In genomic region chr19:54478677-54479266, GRCh38 we compare ENCODE assay signal across 8 cellular contexts. TPM values are rescaled to one million over a fixed set of nuclear protein-coding genes. Genes with fewer than 3 reads are reported as not detected.
DNase-seq lines count a peak whose midpoint lies in the region; ATAC-seq and TF ChIP-seq lines count a peak whose summit lies in the region.

No MANE protein-coding gene starts in this region.

- no peak overlapping the region for H3K4me3 Mint-ChIP-seq in activated T-helper 1 cell treated with anti-CD3 and anti-CD28 coated beads, Interleukin-12 subunit alpha, Interleukin-12 subunit beta, Interleukin-2, Interleukin-4 antibody, amounts not matched to agents 30 ng/mL and 10 ng/mL and 1 ng/mL, durations not matched to agents 14 hours and 24 hours and 36 hours

- DNase-seq in AG08395 (ENCODE audit: low spot score) (peak; percentile 42), GDM1 (lab: John Stamatoyannopoulos, UW) (peak; percentile 23), NCI-H2107 treated with DMSO at 0.1 percent for 48 hours (lab: John Stamatoyannopoulos, UW; ENCODE audit: unreplicated experiment) (peak; percentile 3), astrocyte of the cerebellum (ENCODE audit: low read depth) (peak; percentile 23), left lobe of liver (ENCODE audit: low spot score) (no peak)
- DNase-seq in activated T-helper 1 cell treated with anti-CD3 and anti-CD28 coated beads, Interleukin-12 subunit alpha, Interleukin-12 subunit beta, Interleukin-2, Interleukin-4 antibody, amounts not matched to agents 30 ng/mL and 10 ng/mL and 1 ng/mL, durations not matched to agents 14 hours and 24 hours and 36 hours (ENCODE audit: low spot score): no peak

- no peak overlapping the region for H3K4me3 ChIP-seq in astrocyte of the cerebellum (ENCODE audit: low read depth, low read length)

- TF ChIP-seq CTCF in astrocyte of the cerebellum (IDR thresholded peaks at IDR 0.05; ENCODE audit: low read depth, low read length, missing control alignments): peak; percentile 70

- no peaks in the 10 kb centered on the region for H3K9me3 Mint-ChIP-seq in activated T-helper 1 cell treated with anti-CD3 and anti-CD28 coated beads, Interleukin-12 subunit alpha, Interleukin-12 subunit beta, Interleukin-2, Interleukin-4 antibody, amounts not matched to agents 30 ng/mL and 10 ng/mL and 1 ng/mL, durations not matched to agents 14 hours and 24 hours and 36 hours

- H3K4me1 Mint-ChIP-seq in activated T-helper 1 cell treated with anti-CD3 and anti-CD28 coated beads, Interleukin-12 subunit alpha, Interleukin-12 subunit beta, Interleukin-2, Interleukin-4 antibody, amounts not matched to agents 30 ng/mL and 10 ng/mL and 1 ng/mL, durations not matched to agents 14 hours and 24 hours and 36 hours (ENCODE audit: low read depth): peaks cover 14% of the 10 kb centered on the region

- no peak overlapping the region for H3K27ac Mint-ChIP-seq in activated T-helper 1 cell treated with anti-CD3 and anti-CD28 coated beads, Interleukin-12 subunit alpha, Interleukin-12 subunit beta, Interleukin-2, Interleukin-4 antibody, amounts not matched to agents 30 ng/mL and 10 ng/mL and 1 ng/mL, durations not matched to agents 14 hours and 24 hours and 36 hours

- H3K27me3 Mint-ChIP-seq in activated T-helper 1 cell treated with anti-CD3 and anti-CD28 coated beads, Interleukin-12 subunit alpha, Interleukin-12 subunit beta, Interleukin-2, Interleukin-4 antibody, amounts not matched to agents 30 ng/mL and 10 ng/mL and 1 ng/mL, durations not matched to agents 14 hours and 24 hours and 36 hours (ENCODE audit: insufficient read depth): peaks cover 13% of the 10 kb centered on the region

- peak; percentile 69 for ATAC-seq in left lobe of liver
- no peak for ATAC-seq in HG03045 (IDR thresholded peaks at IDR 0.05; ENCODE audit: unreplicated experiment)
- no peak for ATAC-seq in GM21360 (IDR thresholded peaks at IDR 0.05; ENCODE audit: unreplicated experiment)

- in situ Hi-C loops in astrocyte of the cerebellum (cut with HindIII; ENCODE audit: low sequenced_read_pairs): no loop called here

- intact Hi-C loops in activated T-helper 1 cell treated with anti-CD3 and anti-CD28 coated beads, Interleukin-12 subunit alpha, Interleukin-12 subunit beta, Interleukin-2, Interleukin-4 antibody, amounts not matched to agents 30 ng/mL and 10 ng/mL and 1 ng/mL, durations not matched to agents 14 hours and 24 hours and 36 hours (cut with micrococcal nuclease): loop anchor here (1.0 to 2.0 kb wide), 2 partner anchors 198 to 440 kb away; no protein-coding TSS in a partner anchor

- H3K36me3 Mint-ChIP-seq in activated T-helper 1 cell treated with anti-CD3 and anti-CD28 coated beads, Interleukin-12 subunit alpha, Interleukin-12 subunit beta, Interleukin-2, Interleukin-4 antibody, amounts not matched to agents 30 ng/mL and 10 ng/mL and 1 ng/mL, durations not matched to agents 14 hours and 24 hours and 36 hours (ENCODE audit: low read depth): no peaks in the 10 kb centered on the region

RNA-seq across cellular contexts. Expression of gene CDC42EP5, which starts 5.7 kb away (rescaled TPM):
- 2.4 TPM for total RNA-seq in left lobe of liver
- total RNA-seq in activated T-helper 1 cell treated with anti-CD3 and anti-CD28 coated beads, Interleukin-12 subunit alpha, Interleukin-12 subunit beta, Interleukin-2, Interleukin-4 antibody, amounts not matched to agents 30 ng/mL and 10 ng/mL and 1 ng/mL, durations not matched to agents 14 hours and 24 hours and 36 hours: not detected in 2 replicates

RNA-seq across cellular contexts. Expression of gene LENG9, which starts 15.2 kb away (rescaled TPM):
- total RNA-seq in left lobe of liver: 2.2 TPM
- total RNA-seq in activated T-helper 1 cell treated with anti-CD3 and anti-CD28 coated beads, Interleukin-12 subunit alpha, Interleukin-12 subunit beta, Interleukin-2, Interleukin-4 antibody, amounts not matched to agents 30 ng/mL and 10 ng/mL and 1 ng/mL, durations not matched to agents 14 hours and 24 hours and 36 hours: 8.4 and 11.5 TPM in 2 replicates

RNA-seq across cellular contexts. Expression of gene LAIR2, which starts 23.9 kb away (rescaled TPM):
- not detected for total RNA-seq in left lobe of liver
- total RNA-seq in activated T-helper 1 cell treated with anti-CD3 and anti-CD28 coated beads, Interleukin-12 subunit alpha, Interleukin-12 subunit beta, Interleukin-2, Interleukin-4 antibody, amounts not matched to agents 30 ng/mL and 10 ng/mL and 1 ng/mL, durations not matched to agents 14 hours and 24 hours and 36 hours: 45.7 and 49.1 TPM in 2 replicates

RNA-seq across cellular contexts. Expression of gene LENG8, which starts 29.8 kb away (rescaled TPM):
- 57.8 TPM for total RNA-seq in left lobe of liver
- 192 and 193 TPM in 2 replicates for total RNA-seq in activated T-helper 1 cell treated with anti-CD3 and anti-CD28 coated beads, Interleukin-12 subunit alpha, Interleukin-12 subunit beta, Interleukin-2, Interleukin-4 antibody, amounts not matched to agents 30 ng/mL and 10 ng/mL and 1 ng/mL, durations not matched to agents 14 hours and 24 hours and 36 hours

Comparison
In these comparisons a context has a peak if more than half of its experiments do, and no peak if none do; other contexts are left out.
1. DNase-seq: peak in AG08395 (single experiment), GDM1 (single experiment), NCI-H2107 treated with DMSO at 0.1 percent for 48 hours (single experiment) and astrocyte of the cerebellum (single experiment); none in left lobe of liver (single experiment) and activated T-helper 1 cell treated with anti-CD3 and anti-CD28 coated beads, Interleukin-12 subunit alpha, Interleukin-12 subunit beta, Interleukin-2, Interleukin-4 antibody, amounts not matched to agents 30 ng/mL and 10 ng/mL and 1 ng/mL, durations not matched to agents 14 hours and 24 hours and 36 hours (single experiment).
2. RNA of gene LAIR2, which starts 23.9 kb away (total RNA-seq): 45.7 to 49.1 TPM in activated T-helper 1 cell treated with anti-CD3 and anti-CD28 coated beads, Interleukin-12 subunit alpha, Interleukin-12 subunit beta, Interleukin-2, Interleukin-4 antibody, amounts not matched to agents 30 ng/mL and 10 ng/mL and 1 ng/mL, durations not matched to agents 14 hours and 24 hours and 36 hours; not detected in left lobe of liver (single experiment); every median in the first group is over 10 times any median in the second.